ENCODE assay signal across 27 cellular contexts in the genomic region with DNA sequence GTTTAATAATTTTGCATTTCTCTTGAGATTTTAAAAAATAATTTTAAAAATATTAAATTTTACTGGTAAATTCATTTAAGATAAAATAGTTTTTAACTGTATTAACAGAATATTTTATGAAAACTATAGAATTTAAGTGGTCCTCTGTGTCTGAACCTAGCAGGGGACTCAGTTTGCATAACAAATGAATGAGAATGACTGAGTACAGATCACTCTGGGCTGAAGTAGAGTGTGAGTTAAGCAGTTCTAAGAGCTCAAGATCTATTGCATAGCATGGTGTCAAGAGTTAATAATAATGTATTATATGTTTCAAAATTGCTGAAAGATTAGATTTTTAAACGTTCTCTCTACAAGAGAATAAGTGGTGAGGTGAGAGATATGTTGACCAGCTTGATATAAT.
DNase-seq lines count a peak whose midpoint lies in the region; ATAC-seq, FAIRE-seq and TF ChIP-seq lines count a peak whose summit lies in the region.
"Had no signal": no experiment of that assay in that cellular context is flagged by ENCODE, and none has a peak within 500 bp of the region (broad histone marks: within the 10 kb centered on the region; RNA-seq: fewer than 3 reads in every experiment).

No MANE protein-coding gene starts in this region.

- H3K23me2 ChIP-seq in H1 (ENCODE audit: low read depth, low read length) = no peaks in the 10 kb centered on the region

- H3K79me1 ChIP-seq in H1 (ENCODE audit: low read depth, low read length) = no peaks in the 10 kb centered on the region

- POLR2A ChIA-PET in H1 (lab: Charles Lee; ENCODE audit: partially characterized antibody) = no interaction called here

- H3K27ac ChIP-seq in GM23338 (ENCODE audit: low read depth) = no peak overlapping the region
- no peak overlapping the region for H3K27ac ChIP-seq in H1 (ENCODE audit: low read depth, low read length)
- H3K27ac ChIP-seq: 22Rv1; A549; BLaER1 treated with 17β-estradiol and CSF1 and Interleukin-3, amounts not matched to agents 10 nM and 100 nM; C4-2B had no signal

- no peaks in the 10 kb centered on the region for H3K36me3 ChIP-seq in GM23338 (ENCODE audit: insufficient read depth)
- no peaks in the 10 kb centered on the region for H3K36me3 ChIP-seq in NT2/D1 (ENCODE audit: insufficient read depth, insufficient read length, low read length)
- H3K36me3 ChIP-seq in H1 (ENCODE audit: control insufficient read depth in 2 of 4, insufficient read depth in 4 of 4, low read length in 3 of 4) = no peaks in the 10 kb centered on the region
- H3K36me3 ChIP-seq: BLaER1 treated with 17β-estradiol and CSF1 and Interleukin-3, amounts not matched to agents 10 nM and 100 nM had no signal

- H3K27me3 ChIP-seq in GM23338 (ENCODE audit: insufficient read depth) (no peaks in the 10 kb centered on the region), NT2/D1 (ENCODE audit: insufficient read depth, insufficient read length) (no peaks in the 10 kb centered on the region), H1 (replicated peaks in 1 of 4; ENCODE audit: control insufficient read depth in 3 of 4, extremely low read depth in 1 of 4, insufficient read depth in 3 of 4, low read length in 3 of 4) (no peaks in the 10 kb centered on the region)
- H3K27me3 ChIP-seq: BLaER1 treated with 17β-estradiol and CSF1 and Interleukin-3, amounts not matched to agents 10 nM and 100 nM had no signal

- DNase-seq in GM23338 (ENCODE audit: low spot score) (peak; percentile 52), NT2/D1 (ENCODE audit: low read depth, low spot score) (peak; percentile 32), H1 (ENCODE audit: low read depth in 1 of 2, low spot score in 2 of 2) (no peak), iPS DF 19.7 (ENCODE audit: low read depth, low spot score) (peak; percentile 7), SKM-1 treated with dmso at 0.1 percent for 144 hours (lab: John Stamatoyannopoulos, UW; ENCODE audit: unreplicated experiment) (no peak)
- DNase-seq: AML-193; Caco-2; Calu3; CD4-positive, alpha-beta T cell; CD8-positive, alpha-beta T cell; DMS 273 treated with DMSO at 0.1 percent for 48 hours; DMS153; DMS53; DMS79; DND-41; EL; GDM1 had no signal

- H3K9me2 ChIP-seq in GM23338 (ENCODE audit: insufficient read depth) = 0 out of 2 replicates have a peak, but pooled peaks cover 3% of the 10 kb centered on the region

- ATAC-seq in GM23338 = peak; percentile 82
- ATAC-seq in GM21515 (IDR thresholded peaks at IDR 0.05; ENCODE audit: unreplicated experiment) = no peak
- no peak for ATAC-seq in HG03442 (IDR thresholded peaks at IDR 0.05; ENCODE audit: unreplicated experiment)
- ATAC-seq: A549; CD8-positive, alpha-beta T cell; GM12878 had no signal

- H3K36me3 Mint-ChIP-seq in GM23338 (ENCODE audit: low read depth) = no peaks in the 10 kb centered on the region
- H3K36me3 Mint-ChIP-seq: CD8-positive, alpha-beta T cell had no signal

- no peak overlapping the region for H2BK12ac ChIP-seq in H1 (ENCODE audit: low read depth, low read length)

- H3K4ac ChIP-seq in H1 (replicated peaks; ENCODE audit: insufficient read length, low read depth, low read length) = no peak overlapping the region

- FAIRE-seq in H1 (lab: Jason Lieb, UNC) = no peak
- FAIRE-seq: A549, GM12878, GM12892, GM18507 had no signal

- no peak overlapping the region for H3K4me3 Mint-ChIP-seq in GM23338
- H3K4me3 Mint-ChIP-seq: B cell; CD4-positive, alpha-beta T cell; CD8-positive, alpha-beta T cell had no signal

- H3K4me1 ChIP-seq in GM23338 (ENCODE audit: insufficient read depth) (peaks cover 4% of the 10 kb centered on the region; the same call in 1 of the 2 replicates), NT2/D1 (ENCODE audit: insufficient read depth, insufficient read length) (no peaks in the 10 kb centered on the region), H1 (replicated peaks in 1 of 4; ENCODE audit: control insufficient read depth in 3 of 4, insufficient read depth in 4 of 4, low read length in 3 of 4) (peaks cover 0 to 3% (median 0%) of the 10 kb centered on the region in 4 experiments; a peak in 1 of 7 replicates)
- H3K4me1 ChIP-seq: A549; BLaER1 treated with 17β-estradiol and CSF1 and Interleukin-3, amounts not matched to agents 10 nM and 100 nM; Caco-2 had no signal

- H3K27me3 Mint-ChIP-seq in GM23338 (ENCODE audit: insufficient read depth, low read depth, poor library complexity) = no peaks in the 10 kb centered on the region
- H3K27me3 Mint-ChIP-seq: B cell; CD4-positive, alpha-beta T cell had no signal

- no peak overlapping the region for H3K23ac ChIP-seq in H1 (ENCODE audit: insufficient read length)

- no peak overlapping the region for H2AK5ac ChIP-seq in H1 (ENCODE audit: low read depth, low read length)

- H3F3A ChIP-seq in GM23338 (replicated peaks; ENCODE audit: low read depth) = no peaks in the 10 kb centered on the region

- no peak overlapping the region for H2BK5ac ChIP-seq in H1 (ENCODE audit: low read depth, low read length)

- no peak for TF ChIP-seq RAD21 in H1 (IDR thresholded peaks at IDR 0.05 in 1 of 2, conservative IDR thresholded peaks at IDR 0.05 in 1 of 2; ENCODE audit: low read depth in 2 of 2, low read length in 2 of 2)

- no peak overlapping the region for H3K14ac ChIP-seq in H1 (ENCODE audit: insufficient read length)

- no peaks in the 10 kb centered on the region for H3K79me2 ChIP-seq in GM23338 (replicated peaks; ENCODE audit: insufficient read depth)
- H3K79me2 ChIP-seq in H1 (ENCODE audit: control insufficient read depth in 1 of 2, insufficient read depth in 2 of 2, low read length in 2 of 2) = no peaks in the 10 kb centered on the region

- no peak for TF ChIP-seq POLR2A in H1 (IDR thresholded peaks at IDR 0.05; ENCODE audit: control extremely low read depth in 1 of 2, low read depth in 2 of 2, low read length in 2 of 2)

- CTCF ChIA-PET in H1 (lab: Charles Lee; ENCODE audit: partially characterized antibody) = no interaction called here

- no peak overlapping the region for H2BK120ac ChIP-seq in H1 (replicated peaks; ENCODE audit: low read depth, low read length)

- H2AFZ ChIP-seq in GM23338 = no peak overlapping the region
- H2AFZ ChIP-seq in H1 (ENCODE audit: low read length) = no peak overlapping the region

- no peak overlapping the region for H2BK20ac ChIP-seq in H1 (ENCODE audit: low read length)

- 52% methylated on average over 1 of the region's 1 CpG; no CpG with 5 or more reads in 1 of the 2 experiments for WGBS in H1 (ENCODE audit: extremely low coverage in 1 of 2, insufficient coverage in 1 of 2, insufficient read length in 1 of 2, insufficient replicate concordance in 2 of 2, low coverage in 1 of 2, low lambda C conversion rate in 2 of 2, missing lambda C conversion rate in 1 of 2), 2 experiments

- no peak for TF ChIP-seq EP300 in H1 (IDR thresholded peaks at IDR 0.05; ENCODE audit: borderline replicate concordance in 1 of 2, low read depth in 2 of 2, low read length in 2 of 2)

- H3K9ac ChIP-seq in NT2/D1 (ENCODE audit: insufficient read length, low read depth) = no peak overlapping the region
- H3K9ac ChIP-seq in H1 (replicated peaks in 1 of 4; ENCODE audit: extremely low read depth in 1 of 4, low read depth in 3 of 4, low read length in 3 of 4) = no peak overlapping the region
- H3K9ac ChIP-seq: BLaER1 treated with 17β-estradiol and CSF1 and Interleukin-3, amounts not matched to agents 10 nM and 100 nM had no signal

- no peak overlapping the region for H2BK15ac ChIP-seq in H1 (ENCODE audit: low read length)

- H3K4me2 ChIP-seq in GM23338 (no peak overlapping the region), H1 (ENCODE audit: insufficient read depth in 1 of 2, low read depth in 2 of 2, low read length in 2 of 2) (no peak overlapping the region)
- H3K4me2 ChIP-seq: A549; BLaER1 treated with 17β-estradiol and CSF1 and Interleukin-3, amounts not matched to agents 10 nM and 100 nM had no signal

- TF ChIP-seq CTCF in GM23338 (conservative IDR thresholded peaks at IDR 0.05; ENCODE audit: low read depth in 2 of 2) (no peak), H1 (IDR thresholded peaks at IDR 0.05; ENCODE audit: control extremely low read depth in 1 of 3, insufficient read depth in 1 of 3, low read depth in 1 of 3, low read length in 3 of 3) (no peak)

- no peak overlapping the region for H4K8ac ChIP-seq in H1 (ENCODE audit: extremely low read depth, insufficient read depth, low read length)

- H3K9me3 ChIP-seq in NT2/D1 (ENCODE audit: insufficient read depth, low read length) (no peaks in the 10 kb centered on the region), H1 (ENCODE audit: insufficient read depth in 2 of 2, low read depth in 1 of 2, low read length in 1 of 2) (no peaks in the 10 kb centered on the region)
- H3K9me3 ChIP-seq: A549; BLaER1 treated with 17β-estradiol and CSF1 and Interleukin-3, amounts not matched to agents 10 nM and 100 nM; Caco-2 had no signal

- no peak overlapping the region for H4K5ac ChIP-seq in H1 (ENCODE audit: insufficient read length, low read depth, low read length)

- H4K20me1 ChIP-seq in GM23338 (replicated peaks; ENCODE audit: insufficient read depth) = no peaks in the 10 kb centered on the region
- H4K20me1 ChIP-seq in H1 (replicated peaks in 1 of 2; ENCODE audit: control insufficient read depth in 1 of 2, insufficient read depth in 2 of 2, low read length in 2 of 2) = no peaks in the 10 kb centered on the region
- H4K20me1 ChIP-seq: BLaER1 treated with 17β-estradiol and CSF1 and Interleukin-3, amounts not matched to agents 10 nM and 100 nM had no signal

- H3K4me3 ChIP-seq in GM23338 (no peak overlapping the region), NT2/D1 (ENCODE audit: insufficient read length, low read depth) (no peak overlapping the region), H1 (ENCODE audit: extremely low read depth in 1 of 4, insufficient read depth in 2 of 4, low read depth in 3 of 4, low read length in 4 of 4) (no peak overlapping the region)
- H3K4me3 ChIP-seq: A549; BLaER1 treated with 17β-estradiol and CSF1 and Interleukin-3, amounts not matched to agents 10 nM and 100 nM; GM12878 had no signal

- no peak overlapping the region for H4K91ac ChIP-seq in H1 (replicated peaks; ENCODE audit: insufficient read length, low read length)

- H3K18ac ChIP-seq in H1 (ENCODE audit: extremely low read depth, low read length) = no peak overlapping the region

- H3K27ac Mint-ChIP-seq in GM23338 = no peak overlapping the region
- H3K27ac Mint-ChIP-seq: B cell; CD4-positive, alpha-beta T cell; CD8-positive, alpha-beta T cell had no signal

- no peak overlapping the region for H3K56ac ChIP-seq in H1 (replicated peaks; ENCODE audit: insufficient read length, low read depth, low read length)

- peaks cover 9% of the 10 kb centered on the region; the same call in 2 of the 3 replicates for H3K4me1 Mint-ChIP-seq in GM23338
- H3K4me1 Mint-ChIP-seq: B cell had no signal

- no peaks in the 10 kb centered on the region for H3K9me3 Mint-ChIP-seq in GM23338
- H3K9me3 Mint-ChIP-seq: CD4-positive, alpha-beta T cell; CD8-positive, alpha-beta T cell had no signal

TF ChIP-seq in GM23338, 12 proteins besides CTCF, POLR2A, EP300 and RAD21 (continues in another document):
- TF ChIP-seq JUNB (IDR thresholded peaks at IDR 0.05; ENCODE audit: unreplicated experiment) = no peak
- TF ChIP-seq POLR2AphosphoS5 (IDR thresholded peaks at IDR 0.05; ENCODE audit: low read depth) = no peak
- TF ChIP-seq NANOG (IDR thresholded peaks at IDR 0.05; ENCODE audit: borderline replicate concordance) = no peak

TF ChIP-seq in H1, 55 proteins besides CTCF, POLR2A, EP300 and RAD21:
- TF ChIP-seq CREB1 (IDR thresholded peaks at IDR 0.05) (no peak), JUND (IDR thresholded peaks at IDR 0.05; ENCODE audit: low read length) (no peak), POU5F1 (IDR thresholded peaks at IDR 0.05; ENCODE audit: low read depth, low read length) (peak; percentile 87)
TF ChIP-seq in H1: peak in this region for 1.

Comparison
In these comparisons a context has a peak if more than half of its experiments do, and no peak if none do; other contexts are left out.
1. DNase-seq: peak in GM23338 (single experiment), NT2/D1 (single experiment) and iPS DF 19.7 (single experiment); none in H1 (0 of 2) and SKM-1 treated with dmso at 0.1 percent for 144 hours (single experiment).